ENCODE assay signal across 8 cellular contexts in genomic region chr14:102525213-102526143, GRCh38. TPM values are rescaled to one million over a fixed set of nuclear protein-coding genes. Genes with fewer than 3 reads are reported as not detected.
DNase-seq lines count a peak whose midpoint lies in the region; ATAC-seq and TF ChIP-seq lines count a peak whose summit lies in the region.

No MANE protein-coding gene starts in this region.

- peak overlapping the region; percentile 94 to 95 for H3K27ac Mint-ChIP-seq in stimulated activated naive CD8-positive, alpha-beta T cell treated with anti-CD3 and anti-CD28 coated beads, Interleukin-15, amount 100 ng/mL, for 72 hours

- peak; percentile 24 for ATAC-seq in HG03175 (IDR thresholded peaks at IDR 0.05; ENCODE audit: unreplicated experiment)
- peak; percentile 45 for ATAC-seq in stimulated activated naive CD8-positive, alpha-beta T cell treated with anti-CD3 and anti-CD28 coated beads, Interleukin-15, amount 100 ng/mL, for 72 hours

- peak overlapping the region; percentile 53 for H2AFZ ChIP-seq in OCI-LY3 (ENCODE audit: low read depth, low read length)

- peaks cover 31% of the 10 kb centered on the region for H3K4me1 Mint-ChIP-seq in stimulated activated naive CD8-positive, alpha-beta T cell treated with anti-CD3 and anti-CD28 coated beads, Interleukin-15, amount 100 ng/mL, for 72 hours

- peak; percentile 25 for DNase-seq in stimulated activated CD4-positive, alpha-beta T cell treated with anti-CD3 and anti-CD28 coated beads, Interleukin-4, amount 100 ng/mL, for 24 hours
- DNase-seq in stimulated activated CD4-positive, alpha-beta T cell treated with anti-CD3 and anti-CD28 coated beads, Interleukin-12 subunit alpha, Interleukin-12 subunit beta, amount 100 ng/mL, for 4 hours = no peak
- DNase-seq in caudate nucleus (lab: John Stamatoyannopoulos, UW) = no peak
- DNase-seq in kidney tubule cell (ENCODE audit: low spot score) = peak; percentile 65
- DNase-seq in stimulated activated naive CD8-positive, alpha-beta T cell treated with anti-CD3 and anti-CD28 coated beads, Interleukin-15, amount 100 ng/mL, for 72 hours = peak; percentile 48 to 50
- DNase-seq in cerebellum (ENCODE audit: low spot score) = no peak

- peak overlapping the region; percentile 72 for H3K4me2 ChIP-seq in OCI-LY3 (ENCODE audit: low read length)

- H3K9me3 ChIP-seq in OCI-LY3 (ENCODE audit: insufficient read depth, low read length) = no peaks in the 10 kb centered on the region

- peak overlapping the region; percentile 60 for H3K9ac ChIP-seq in OCI-LY3 (ENCODE audit: low read length)

- peak overlapping the region; percentile 40 for H3K27ac ChIP-seq in OCI-LY3 (ENCODE audit: low read length)
- H3K27ac ChIP-seq in caudate nucleus (ENCODE audit: low read depth, low read length) = peak overlapping the region; percentile 82

- H3K9me3 Mint-ChIP-seq in stimulated activated naive CD8-positive, alpha-beta T cell treated with anti-CD3 and anti-CD28 coated beads, Interleukin-15, amount 100 ng/mL, for 72 hours = no peaks in the 10 kb centered on the region

- H3K4me3 Mint-ChIP-seq in stimulated activated naive CD8-positive, alpha-beta T cell treated with anti-CD3 and anti-CD28 coated beads, Interleukin-15, amount 100 ng/mL, for 72 hours = peak overlapping the region; percentile 91 to 96

- H3K4me3 ChIP-seq in OCI-LY3 (ENCODE audit: low read length) = peak overlapping the region; percentile 74

- peaks cover 10% of the 10 kb centered on the region; the same call in 1 of the 2 replicates for H3K4me1 ChIP-seq in OCI-LY3 (ENCODE audit: low read length)

- H3K36me3 ChIP-seq in OCI-LY3 (replicated peaks; ENCODE audit: low read depth, low read length) = no peaks in the 10 kb centered on the region

- TF ChIP-seq CTCF in OCI-LY3 (IDR thresholded peaks at IDR 0.05; ENCODE audit: low read depth, low read length) = no peak

- H4K20me1 ChIP-seq in OCI-LY3 (ENCODE audit: insufficient read depth, low read length) = no peaks in the 10 kb centered on the region

- H3K27me3 ChIP-seq in OCI-LY3 (ENCODE audit: low read depth, low read length) = no peaks in the 10 kb centered on the region

- H3K79me2 ChIP-seq in OCI-LY3 (ENCODE audit: low read length) = no peaks in the 10 kb centered on the region

- H3K27me3 Mint-ChIP-seq in stimulated activated naive CD8-positive, alpha-beta T cell treated with anti-CD3 and anti-CD28 coated beads, Interleukin-15, amount 100 ng/mL, for 72 hours = no peaks in the 10 kb centered on the region

RNA-seq across cellular contexts. Expression of gene ANKRD9, which starts 15.9 kb away (rescaled TPM):
- total RNA-seq in cerebellum = 7.3 TPM

Comparison
In these comparisons a context has a peak if more than half of its experiments do, and no peak if none do; other contexts are left out.
1. DNase-seq: peak in stimulated activated CD4-positive, alpha-beta T cell treated with anti-CD3 and anti-CD28 coated beads, Interleukin-4, amount 100 ng/mL, for 24 hours (single experiment), kidney tubule cell (single experiment) and stimulated activated naive CD8-positive, alpha-beta T cell treated with anti-CD3 and anti-CD28 coated beads, Interleukin-15, amount 100 ng/mL, for 72 hours (2 of 2); none in stimulated activated CD4-positive, alpha-beta T cell treated with anti-CD3 and anti-CD28 coated beads, Interleukin-12 subunit alpha, Interleukin-12 subunit beta, amount 100 ng/mL, for 4 hours (single experiment), caudate nucleus (0 of 61) and cerebellum (single experiment).